10 cellular contexts compared by ENCODE assay signal in the genomic region with DNA sequence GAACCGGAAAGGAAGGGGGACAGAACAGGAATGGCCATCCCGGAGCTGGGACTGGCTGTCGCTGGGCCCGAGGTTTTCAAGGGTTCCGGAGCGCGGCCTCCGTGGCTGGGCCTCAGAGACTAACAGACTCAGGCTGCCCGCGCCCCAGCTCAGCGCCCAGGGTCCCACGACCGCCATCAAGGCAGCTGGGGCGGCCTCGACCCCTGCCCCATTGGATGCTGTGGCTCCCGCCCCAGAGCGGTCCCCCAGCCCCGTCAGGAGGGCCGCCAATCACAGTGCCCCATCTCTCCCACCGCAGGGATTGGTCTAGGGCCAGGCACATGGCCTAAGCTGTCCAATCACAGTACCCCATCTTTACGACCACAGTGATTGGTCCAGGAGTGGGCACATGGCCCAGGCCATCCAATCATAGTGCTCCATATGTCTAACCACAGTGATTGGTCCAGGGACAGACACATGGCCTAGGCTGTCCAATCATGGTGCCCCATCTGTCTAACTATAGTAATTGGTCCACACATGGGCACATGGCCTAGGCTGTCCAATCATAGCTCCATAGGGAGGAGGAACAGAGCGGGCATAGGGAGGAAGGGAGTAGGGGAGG.
DNase-seq lines count a peak whose midpoint lies in the region; ATAC-seq and TF ChIP-seq lines count a peak whose summit lies in the region.
"Had no signal": no experiment of that assay in that cellular context is flagged by ENCODE, and none has a peak within 500 bp of the region (broad histone marks: within the 10 kb centered on the region; RNA-seq: fewer than 3 reads in every experiment).

No MANE protein-coding gene starts in this region.

- H3K4ac ChIP-seq in H9 (ENCODE audit: low read depth, low read length): no peak overlapping the region

- no peak overlapping the region for H3T11ph ChIP-seq in H9 (ENCODE audit: low read length)

- no peak overlapping the region for H2AFZ ChIP-seq in H9 (ENCODE audit: low read length)
- H2AFZ ChIP-seq: parathyroid adenoma had no signal

- H3K9me3 Mint-ChIP-seq in H9: peaks cover 0 to 4% of the 10 kb centered on the region in 2 experiments; a peak in 1 of 5 replicates

- no peaks in the 10 kb centered on the region for H3K4me1 ChIP-seq in H9 (ENCODE audit: insufficient read depth, low read length)
- H3K4me1 ChIP-seq: parathyroid adenoma had no signal

- H3K9ac ChIP-seq in H9 (ENCODE audit: extremely low read depth, insufficient read length, low read length): no peak overlapping the region
- H3K9ac ChIP-seq: parathyroid adenoma had no signal

- no peak overlapping the region for H3K23ac ChIP-seq in H9 (ENCODE audit: insufficient read length, low read depth, low read length)

- H2BK20ac ChIP-seq in H9 (ENCODE audit: low read depth, low read length, poor library complexity, severe bottlenecking): no peak overlapping the region

- no peak overlapping the region for H2BK5ac ChIP-seq in H9 (ENCODE audit: insufficient read length, low read length)

- peak; percentile 76 for DNase-seq in H9
- DNase-seq in T follicular helper cell (ENCODE audit: low read depth): peak; percentile 42
- DNase-seq in fibroblast of the aortic adventitia (ENCODE audit: low read depth): peak; percentile 19
- no peak for DNase-seq in sciatic nerve (ENCODE audit: low spot score)
- no peak for DNase-seq in NCI-H69 (lab: John Stamatoyannopoulos, UW)
- no peak for DNase-seq in NCI-H2227 treated with DMSO at 0.1 percent for 48 hours (lab: John Stamatoyannopoulos, UW)
- DNase-seq: NCI-H526 treated with DMSO at 0.1 percent for 48 hours had no signal

- peaks cover 5 to 12% of the 10 kb centered on the region in 2 experiments for H3K4me1 Mint-ChIP-seq in H9

- no peak overlapping the region for H3K27ac ChIP-seq in H9 (ENCODE audit: insufficient read length, low read depth, low read length)
- H3K27ac ChIP-seq: parathyroid adenoma had no signal

- no peak overlapping the region for H2BK12ac ChIP-seq in H9 (ENCODE audit: insufficient read length, low read depth, low read length)

- no peaks in the 10 kb centered on the region; a peak in 1 of 7 replicates for H3K36me3 Mint-ChIP-seq in H9 (ENCODE audit: insufficient read depth in 1 of 3, low read depth in 3 of 3)

- H3K9me3 ChIP-seq in H9 (ENCODE audit: control insufficient read depth, low read depth, low read length): no peaks in the 10 kb centered on the region

- no peak overlapping the region for H3K4me3 Mint-ChIP-seq in H9

- H3K27me3 ChIP-seq in H9 (ENCODE audit: insufficient read depth, low read length): no peaks in the 10 kb centered on the region

- peaks cover 21% of the 10 kb centered on the region for H3K27me3 Mint-ChIP-seq in H9 (ENCODE audit: low read depth)

- no peak overlapping the region for H3K4me3 ChIP-seq in fibroblast of the aortic adventitia (ENCODE audit: low read depth, low read length)

- H2BK120ac ChIP-seq in H9 (ENCODE audit: low read depth, low read length, poor library complexity, severe bottlenecking): no peak overlapping the region

- H3K18ac ChIP-seq in H9 (ENCODE audit: insufficient read length, low read depth, low read length): no peak overlapping the region

- H3K4me2 ChIP-seq in H9 (ENCODE audit: insufficient read depth, insufficient read length, low read length): no peak overlapping the region

- H3K23me2 ChIP-seq in H9 (ENCODE audit: insufficient read length, low read depth, low read length, poor library complexity, severe bottlenecking): no peaks in the 10 kb centered on the region

- TF ChIP-seq CTCF in H9 (conservative IDR thresholded peaks at IDR 0.05) (no peak), fibroblast of the aortic adventitia (IDR thresholded peaks at IDR 0.05; ENCODE audit: insufficient read depth, low read length) (no peak)

- H4K8ac ChIP-seq in H9 (replicated peaks; ENCODE audit: insufficient read length, low read depth, low read length): no peak overlapping the region

- H3K27ac Mint-ChIP-seq in H9: no peak overlapping the region

- no peak overlapping the region for H4K5ac ChIP-seq in H9 (ENCODE audit: insufficient read length, low read depth, low read length)

- H2AK5ac ChIP-seq in H9 (ENCODE audit: insufficient read length, low read length): no peak overlapping the region

- ATAC-seq in sciatic nerve: peak; percentile 96
- ATAC-seq in HG02759 (IDR thresholded peaks at IDR 0.05; ENCODE audit: unreplicated experiment): no peak
- no peak for ATAC-seq in GM21423 (IDR thresholded peaks at IDR 0.05; ENCODE audit: unreplicated experiment)

- H3K56ac ChIP-seq in H9 (ENCODE audit: insufficient read length, low read depth, low read length): no peak overlapping the region

- WGBS in H9 (ENCODE audit: extremely low coverage, insufficient read length, low lambda C conversion rate): no CpG with 5 or more reads among the region's 22 CpGs

- no peaks in the 10 kb centered on the region for H3K79me2 ChIP-seq in H9 (ENCODE audit: insufficient read depth, low read length)
- H3K79me2 ChIP-seq: parathyroid adenoma had no signal

- intact Hi-C loops in sciatic nerve (cut with DNase I): no loop called here

- no peaks in the 10 kb centered on the region for H3K79me1 ChIP-seq in H9 (ENCODE audit: insufficient read depth, low read depth, low read length, poor library complexity, severe bottlenecking)

- no peak overlapping the region for H3K14ac ChIP-seq in H9 (ENCODE audit: insufficient read depth, low read length)

- H4K91ac ChIP-seq in H9 (ENCODE audit: insufficient read length, low read depth, low read length): no peak overlapping the region

- H4K20me1 ChIP-seq in H9 (ENCODE audit: control insufficient read depth, insufficient read depth, insufficient read length): no peaks in the 10 kb centered on the region

- H2BK15ac ChIP-seq in H9 (ENCODE audit: low read depth, low read length): no peak overlapping the region

Comparison
In these comparisons a context has a peak if more than half of its experiments do, and no peak if none do; other contexts are left out.
1. DNase-seq: peak in H9 (single experiment), T follicular helper cell (single experiment) and fibroblast of the aortic adventitia (single experiment); none in sciatic nerve (single experiment), NCI-H69 (single experiment) and NCI-H2227 treated with DMSO at 0.1 percent for 48 hours (single experiment).